In the genomic region with DNA sequence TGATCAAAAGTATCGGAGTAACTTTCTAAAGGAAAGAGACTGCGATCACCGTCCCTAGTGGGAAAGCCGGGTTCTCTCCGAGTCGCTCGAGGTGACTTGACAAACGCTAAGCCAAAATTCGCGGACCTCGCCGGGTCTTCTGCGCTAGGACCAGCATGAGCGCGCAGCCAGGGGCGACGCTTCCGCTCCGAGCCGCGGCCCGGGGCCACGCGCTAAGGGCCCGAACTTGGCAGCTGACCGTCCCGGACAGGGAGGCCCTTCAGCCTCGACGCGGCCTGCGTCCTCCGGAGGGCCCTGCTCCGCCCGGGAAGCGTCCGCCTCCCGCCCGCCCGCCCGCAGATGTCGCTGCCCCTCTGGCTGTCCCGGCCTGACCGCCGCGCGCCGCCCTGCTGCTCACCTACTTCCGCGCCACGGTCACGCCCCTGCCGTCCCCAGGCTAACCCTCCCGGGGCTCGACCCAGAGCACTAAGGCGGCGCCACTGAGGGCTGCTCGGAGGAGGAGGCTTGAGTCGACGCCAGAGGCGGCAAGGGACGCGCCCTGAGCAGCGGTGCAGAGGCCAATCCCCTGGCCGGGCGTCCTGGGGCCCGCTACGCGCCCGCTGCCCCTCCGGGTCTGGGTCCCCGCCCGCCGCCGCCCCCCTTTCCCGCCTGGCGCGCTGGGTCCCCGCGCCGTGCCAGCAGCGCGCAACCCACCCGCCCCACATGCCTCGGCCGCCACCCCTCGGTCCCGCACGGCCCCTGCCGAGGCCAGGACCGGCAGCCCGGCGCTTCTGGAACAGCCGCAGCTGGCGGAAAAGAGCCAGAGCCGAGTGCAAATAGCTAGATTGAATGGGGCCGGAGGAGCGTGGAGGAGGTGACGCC, we compare ENCODE assay signal across 1 cellular context.
A peak's percentile ranks its signal among the peaks of the same experiment; 100 is the strongest.
TF ChIP-seq lines count a peak whose summit lies in the region.

No MANE protein-coding gene starts in this region.

TF ChIP-seq in WTC11, 78 proteins besides CTCF, POLR2A, EP300 and RAD21 (continued from another document):
- no peak for TF ChIP-seq IRF2 (CRISPR knock-in tag; IDR thresholded peaks at IDR 0.05; ENCODE audit: borderline replicate concordance, low read depth)
- TF ChIP-seq SMAD4 (CRISPR knock-in tag; IDR thresholded peaks at IDR 0.05): no peak
- TF ChIP-seq, protein P1, sequence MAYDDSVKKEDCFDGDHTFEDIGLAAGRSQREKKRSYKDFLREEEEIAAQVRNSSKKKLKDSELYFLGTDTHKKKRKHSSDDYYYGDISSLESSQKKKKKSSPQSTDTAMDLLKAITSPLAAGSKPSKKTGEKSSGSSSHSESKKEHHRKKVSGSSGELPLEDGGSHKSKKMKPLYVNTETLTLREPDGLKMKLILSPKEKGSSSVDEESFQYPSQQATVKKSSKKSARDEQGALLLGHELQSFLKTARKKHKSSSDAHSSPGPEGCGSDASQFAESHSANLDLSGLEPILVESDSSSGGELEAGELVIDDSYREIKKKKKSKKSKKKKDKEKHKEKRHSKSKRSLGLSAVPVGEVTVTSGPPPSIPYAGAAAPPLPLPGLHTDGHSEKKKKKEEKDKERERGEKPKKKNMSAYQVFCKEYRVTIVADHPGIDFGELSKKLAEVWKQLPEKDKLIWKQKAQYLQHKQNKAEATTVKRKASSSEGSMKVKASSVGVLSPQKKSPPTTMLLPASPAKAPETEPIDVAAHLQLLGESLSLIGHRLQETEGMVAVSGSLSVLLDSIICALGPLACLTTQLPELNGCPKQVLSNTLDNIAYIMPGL (CRISPR knock-in tag; IDR thresholded peaks at IDR 0.05): 0 out of 2 replicates have a peak, but pooled peaks have one; percentile 47
- no peak for TF ChIP-seq ZNF416 (CRISPR knock-in tag; IDR thresholded peaks at IDR 0.05)
- TF ChIP-seq JAZF1 (CRISPR knock-in tag; IDR thresholded peaks at IDR 0.05): no peak
- TF ChIP-seq, protein P2, sequence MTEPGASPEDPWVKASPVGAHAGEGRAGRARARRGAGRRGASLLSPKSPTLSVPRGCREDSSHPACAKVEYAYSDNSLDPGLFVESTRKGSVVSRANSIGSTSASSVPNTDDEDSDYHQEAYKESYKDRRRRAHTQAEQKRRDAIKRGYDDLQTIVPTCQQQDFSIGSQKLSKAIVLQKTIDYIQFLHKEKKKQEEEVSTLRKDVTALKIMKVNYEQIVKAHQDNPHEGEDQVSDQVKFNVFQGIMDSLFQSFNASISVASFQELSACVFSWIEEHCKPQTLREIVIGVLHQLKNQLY (CRISPR knock-in tag; IDR thresholded peaks at IDR 0.05): no peak
- TF ChIP-seq, protein P3, sequence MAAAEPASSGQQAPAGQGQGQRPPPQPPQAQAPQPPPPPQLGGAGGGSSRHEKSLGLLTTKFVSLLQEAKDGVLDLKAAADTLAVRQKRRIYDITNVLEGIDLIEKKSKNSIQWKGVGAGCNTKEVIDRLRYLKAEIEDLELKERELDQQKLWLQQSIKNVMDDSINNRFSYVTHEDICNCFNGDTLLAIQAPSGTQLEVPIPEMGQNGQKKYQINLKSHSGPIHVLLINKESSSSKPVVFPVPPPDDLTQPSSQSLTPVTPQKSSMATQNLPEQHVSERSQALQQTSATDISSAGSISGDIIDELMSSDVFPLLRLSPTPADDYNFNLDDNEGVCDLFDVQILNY (CRISPR knock-in tag; IDR thresholded peaks at IDR 0.05): peak; percentile 59; the same call in 1 of the 2 replicates
- TF ChIP-seq, protein P4, sequence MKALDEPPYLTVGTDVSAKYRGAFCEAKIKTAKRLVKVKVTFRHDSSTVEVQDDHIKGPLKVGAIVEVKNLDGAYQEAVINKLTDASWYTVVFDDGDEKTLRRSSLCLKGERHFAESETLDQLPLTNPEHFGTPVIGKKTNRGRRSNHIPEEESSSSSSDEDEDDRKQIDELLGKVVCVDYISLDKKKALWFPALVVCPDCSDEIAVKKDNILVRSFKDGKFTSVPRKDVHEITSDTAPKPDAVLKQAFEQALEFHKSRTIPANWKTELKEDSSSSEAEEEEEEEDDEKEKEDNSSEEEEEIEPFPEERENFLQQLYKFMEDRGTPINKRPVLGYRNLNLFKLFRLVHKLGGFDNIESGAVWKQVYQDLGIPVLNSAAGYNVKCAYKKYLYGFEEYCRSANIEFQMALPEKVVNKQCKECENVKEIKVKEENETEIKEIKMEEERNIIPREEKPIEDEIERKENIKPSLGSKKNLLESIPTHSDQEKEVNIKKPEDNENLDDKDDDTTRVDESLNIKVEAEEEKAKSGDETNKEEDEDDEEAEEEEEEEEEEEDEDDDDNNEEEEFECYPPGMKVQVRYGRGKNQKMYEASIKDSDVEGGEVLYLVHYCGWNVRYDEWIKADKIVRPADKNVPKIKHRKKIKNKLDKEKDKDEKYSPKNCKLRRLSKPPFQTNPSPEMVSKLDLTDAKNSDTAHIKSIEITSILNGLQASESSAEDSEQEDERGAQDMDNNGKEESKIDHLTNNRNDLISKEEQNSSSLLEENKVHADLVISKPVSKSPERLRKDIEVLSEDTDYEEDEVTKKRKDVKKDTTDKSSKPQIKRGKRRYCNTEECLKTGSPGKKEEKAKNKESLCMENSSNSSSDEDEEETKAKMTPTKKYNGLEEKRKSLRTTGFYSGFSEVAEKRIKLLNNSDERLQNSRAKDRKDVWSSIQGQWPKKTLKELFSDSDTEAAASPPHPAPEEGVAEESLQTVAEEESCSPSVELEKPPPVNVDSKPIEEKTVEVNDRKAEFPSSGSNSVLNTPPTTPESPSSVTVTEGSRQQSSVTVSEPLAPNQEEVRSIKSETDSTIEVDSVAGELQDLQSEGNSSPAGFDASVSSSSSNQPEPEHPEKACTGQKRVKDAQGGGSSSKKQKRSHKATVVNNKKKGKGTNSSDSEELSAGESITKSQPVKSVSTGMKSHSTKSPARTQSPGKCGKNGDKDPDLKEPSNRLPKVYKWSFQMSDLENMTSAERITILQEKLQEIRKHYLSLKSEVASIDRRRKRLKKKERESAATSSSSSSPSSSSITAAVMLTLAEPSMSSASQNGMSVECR (CRISPR knock-in tag; IDR thresholded peaks at IDR 0.05; ENCODE audit: borderline replicate concordance): 0 out of 2 replicates have a peak, but pooled peaks have one; percentile 62
- TF ChIP-seq, protein P5, sequence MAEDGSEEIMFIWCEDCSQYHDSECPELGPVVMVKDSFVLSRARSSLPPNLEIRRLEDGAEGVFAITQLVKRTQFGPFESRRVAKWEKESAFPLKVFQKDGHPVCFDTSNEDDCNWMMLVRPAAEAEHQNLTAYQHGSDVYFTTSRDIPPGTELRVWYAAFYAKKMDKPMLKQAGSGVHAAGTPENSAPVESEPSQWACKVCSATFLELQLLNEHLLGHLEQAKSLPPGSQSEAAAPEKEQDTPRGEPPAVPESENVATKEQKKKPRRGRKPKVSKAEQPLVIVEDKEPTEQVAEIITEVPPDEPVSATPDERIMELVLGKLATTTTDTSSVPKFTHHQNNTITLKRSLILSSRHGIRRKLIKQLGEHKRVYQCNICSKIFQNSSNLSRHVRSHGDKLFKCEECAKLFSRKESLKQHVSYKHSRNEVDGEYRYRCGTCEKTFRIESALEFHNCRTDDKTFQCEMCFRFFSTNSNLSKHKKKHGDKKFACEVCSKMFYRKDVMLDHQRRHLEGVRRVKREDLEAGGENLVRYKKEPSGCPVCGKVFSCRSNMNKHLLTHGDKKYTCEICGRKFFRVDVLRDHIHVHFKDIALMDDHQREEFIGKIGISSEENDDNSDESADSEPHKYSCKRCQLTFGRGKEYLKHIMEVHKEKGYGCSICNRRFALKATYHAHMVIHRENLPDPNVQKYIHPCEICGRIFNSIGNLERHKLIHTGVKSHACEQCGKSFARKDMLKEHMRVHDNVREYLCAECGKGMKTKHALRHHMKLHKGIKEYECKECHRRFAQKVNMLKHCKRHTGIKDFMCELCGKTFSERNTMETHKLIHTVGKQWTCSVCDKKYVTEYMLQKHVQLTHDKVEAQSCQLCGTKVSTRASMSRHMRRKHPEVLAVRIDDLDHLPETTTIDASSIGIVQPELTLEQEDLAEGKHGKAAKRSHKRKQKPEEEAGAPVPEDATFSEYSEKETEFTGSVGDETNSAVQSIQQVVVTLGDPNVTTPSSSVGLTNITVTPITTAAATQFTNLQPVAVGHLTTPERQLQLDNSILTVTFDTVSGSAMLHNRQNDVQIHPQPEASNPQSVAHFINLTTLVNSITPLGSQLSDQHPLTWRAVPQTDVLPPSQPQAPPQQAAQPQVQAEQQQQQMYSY (CRISPR knock-in tag; IDR thresholded peaks at IDR 0.05): peak; percentile 55
- TF ChIP-seq, protein P6, sequence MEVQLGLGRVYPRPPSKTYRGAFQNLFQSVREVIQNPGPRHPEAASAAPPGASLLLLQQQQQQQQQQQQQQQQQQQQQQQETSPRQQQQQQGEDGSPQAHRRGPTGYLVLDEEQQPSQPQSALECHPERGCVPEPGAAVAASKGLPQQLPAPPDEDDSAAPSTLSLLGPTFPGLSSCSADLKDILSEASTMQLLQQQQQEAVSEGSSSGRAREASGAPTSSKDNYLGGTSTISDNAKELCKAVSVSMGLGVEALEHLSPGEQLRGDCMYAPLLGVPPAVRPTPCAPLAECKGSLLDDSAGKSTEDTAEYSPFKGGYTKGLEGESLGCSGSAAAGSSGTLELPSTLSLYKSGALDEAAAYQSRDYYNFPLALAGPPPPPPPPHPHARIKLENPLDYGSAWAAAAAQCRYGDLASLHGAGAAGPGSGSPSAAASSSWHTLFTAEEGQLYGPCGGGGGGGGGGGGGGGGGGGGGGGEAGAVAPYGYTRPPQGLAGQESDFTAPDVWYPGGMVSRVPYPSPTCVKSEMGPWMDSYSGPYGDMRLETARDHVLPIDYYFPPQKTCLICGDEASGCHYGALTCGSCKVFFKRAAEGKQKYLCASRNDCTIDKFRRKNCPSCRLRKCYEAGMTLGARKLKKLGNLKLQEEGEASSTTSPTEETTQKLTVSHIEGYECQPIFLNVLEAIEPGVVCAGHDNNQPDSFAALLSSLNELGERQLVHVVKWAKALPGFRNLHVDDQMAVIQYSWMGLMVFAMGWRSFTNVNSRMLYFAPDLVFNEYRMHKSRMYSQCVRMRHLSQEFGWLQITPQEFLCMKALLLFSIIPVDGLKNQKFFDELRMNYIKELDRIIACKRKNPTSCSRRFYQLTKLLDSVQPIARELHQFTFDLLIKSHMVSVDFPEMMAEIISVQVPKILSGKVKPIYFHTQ (CRISPR knock-in tag; IDR thresholded peaks at IDR 0.05): no peak; the same call in 1 of the 2 replicates
- TF ChIP-seq NFYB (CRISPR knock-in tag; conservative IDR thresholded peaks at IDR 0.05; ENCODE audit: low read depth): no peak
- TF ChIP-seq CREM (CRISPR knock-in tag; IDR thresholded peaks at IDR 0.05): no peak
- no peak for TF ChIP-seq ZNF121 (CRISPR knock-in tag; IDR thresholded peaks at IDR 0.05)
- no peak for TF ChIP-seq MXD4 (CRISPR knock-in tag; IDR thresholded peaks at IDR 0.05; ENCODE audit: borderline replicate concordance)
- TF ChIP-seq ZNF232 (CRISPR knock-in tag; IDR thresholded peaks at IDR 0.05): 0 out of 2 replicates have a peak, but pooled peaks have one; percentile 3
- TF ChIP-seq, protein P7, sequence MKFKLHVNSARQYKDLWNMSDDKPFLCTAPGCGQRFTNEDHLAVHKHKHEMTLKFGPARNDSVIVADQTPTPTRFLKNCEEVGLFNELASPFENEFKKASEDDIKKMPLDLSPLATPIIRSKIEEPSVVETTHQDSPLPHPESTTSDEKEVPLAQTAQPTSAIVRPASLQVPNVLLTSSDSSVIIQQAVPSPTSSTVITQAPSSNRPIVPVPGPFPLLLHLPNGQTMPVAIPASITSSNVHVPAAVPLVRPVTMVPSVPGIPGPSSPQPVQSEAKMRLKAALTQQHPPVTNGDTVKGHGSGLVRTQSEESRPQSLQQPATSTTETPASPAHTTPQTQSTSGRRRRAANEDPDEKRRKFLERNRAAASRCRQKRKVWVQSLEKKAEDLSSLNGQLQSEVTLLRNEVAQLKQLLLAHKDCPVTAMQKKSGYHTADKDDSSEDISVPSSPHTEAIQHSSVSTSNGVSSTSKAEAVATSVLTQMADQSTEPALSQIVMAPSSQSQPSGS (CRISPR knock-in tag; IDR thresholded peaks at IDR 0.05; ENCODE audit: borderline replicate concordance, low read depth): no peak
- TF ChIP-seq TEAD1 (CRISPR knock-in tag; IDR thresholded peaks at IDR 0.05): no peak
- TF ChIP-seq, protein P8, sequence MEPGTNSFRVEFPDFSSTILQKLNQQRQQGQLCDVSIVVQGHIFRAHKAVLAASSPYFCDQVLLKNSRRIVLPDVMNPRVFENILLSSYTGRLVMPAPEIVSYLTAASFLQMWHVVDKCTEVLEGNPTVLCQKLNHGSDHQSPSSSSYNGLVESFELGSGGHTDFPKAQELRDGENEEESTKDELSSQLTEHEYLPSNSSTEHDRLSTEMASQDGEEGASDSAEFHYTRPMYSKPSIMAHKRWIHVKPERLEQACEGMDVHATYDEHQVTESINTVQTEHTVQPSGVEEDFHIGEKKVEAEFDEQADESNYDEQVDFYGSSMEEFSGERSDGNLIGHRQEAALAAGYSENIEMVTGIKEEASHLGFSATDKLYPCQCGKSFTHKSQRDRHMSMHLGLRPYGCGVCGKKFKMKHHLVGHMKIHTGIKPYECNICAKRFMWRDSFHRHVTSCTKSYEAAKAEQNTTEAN (CRISPR knock-in tag; IDR thresholded peaks at IDR 0.05): 0 out of 2 replicates have a peak, but pooled peaks have one; percentile 8
- TF ChIP-seq, protein P9, sequence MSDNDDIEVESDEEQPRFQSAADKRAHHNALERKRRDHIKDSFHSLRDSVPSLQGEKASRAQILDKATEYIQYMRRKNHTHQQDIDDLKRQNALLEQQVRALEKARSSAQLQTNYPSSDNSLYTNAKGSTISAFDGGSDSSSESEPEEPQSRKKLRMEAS (CRISPR knock-in tag; IDR thresholded peaks at IDR 0.05): peak; percentile 20; the same call in 1 of the 2 replicates
- TF ChIP-seq FOXP1 (CRISPR knock-in tag; IDR thresholded peaks at IDR 0.05; ENCODE audit: borderline replicate concordance): peak; percentile 45; the same call in 1 of the 2 replicates
